22 cellular contexts compared by ENCODE assay signal in the genomic region with DNA sequence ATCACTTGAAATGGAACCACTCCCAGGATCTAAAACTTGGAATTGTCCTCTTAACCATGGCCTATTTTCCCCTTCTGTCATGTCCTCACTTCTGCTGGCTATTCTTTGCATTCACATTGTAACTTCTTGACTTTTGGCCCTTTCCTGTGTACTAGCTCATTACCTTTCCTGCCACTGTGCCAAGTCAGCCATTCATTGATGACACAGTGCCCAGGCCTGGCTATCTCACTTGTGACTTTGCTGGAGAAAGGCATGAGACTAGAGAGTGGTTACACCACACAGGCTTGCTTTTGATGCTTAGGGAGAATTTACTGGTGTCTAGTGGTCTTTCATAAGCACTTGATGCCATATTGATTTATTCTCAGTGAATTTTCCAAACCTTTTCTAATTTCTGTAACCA.
"Had no signal": no experiment of that assay in that cellular context is flagged by ENCODE, and none has a peak within 500 bp of the region (broad histone marks: within the 10 kb centered on the region; RNA-seq: fewer than 3 reads in every experiment).

No MANE protein-coding gene starts in this region.

- H3K27me3 ChIP-seq: pancreas, right atrium auricular region, sigmoid colon, spleen, transverse colon had no signal

- FAIRE-seq: endometrium, frontal cortex, pancreas had no signal

- H3K9me3 ChIP-seq: lower lobe of right lung, pancreas, right atrium auricular region, sigmoid colon, spleen, thoracic aorta, transverse colon had no signal

- H3K4me1 Mint-ChIP-seq: immature natural killer cell; natural killer cell; stimulated activated memory B cell treated with anti-CD40 and anti-IgM and Interleukin-4, amounts not matched to agents 10 μg/mL and 1 μg/mL and 100 μg/mL, for 72 hours had no signal

- H3K4me1 ChIP-seq: pancreas, spleen had no signal

- ATAC-seq: effector memory CD8-positive, alpha-beta T cell; left ventricle myocardium superior; lower lobe of right lung; natural killer cell; pancreas; stimulated activated memory B cell treated with anti-CD40 and anti-IgM and Interleukin-4, amounts not matched to agents 10 μg/mL and 1 μg/mL and 100 μg/mL, for 72 hours; stimulated activated naive CD8-positive, alpha-beta T cell treated with anti-CD3 and anti-CD28 coated beads, Interleukin-15, Interleukin-2, amounts not matched to agents 100 U/mL and 50 U/mL, for 24 hours had no signal

- H3K36me3 Mint-ChIP-seq: immature natural killer cell; natural killer cell; stimulated activated memory B cell treated with anti-CD40 and anti-IgM and Interleukin-4, amounts not matched to agents 10 μg/mL and 1 μg/mL and 100 μg/mL, for 72 hours had no signal

- H3K4me3 Mint-ChIP-seq: effector memory CD8-positive, alpha-beta T cell; immature natural killer cell; natural killer cell; stimulated activated memory B cell treated with anti-CD40 and anti-IgM and Interleukin-4, amounts not matched to agents 10 μg/mL and 1 μg/mL and 100 μg/mL, for 72 hours had no signal

- DNase-seq: cerebellar nuclear complex; cortex of kidney; effector memory CD8-positive, alpha-beta T cell; hypothalamus; immature natural killer cell; islet precursor cell; kidney glomerular epithelial cell; left ventricle myocardium superior; lower lobe of right lung; natural killer cell; occipital lobe; pancreas; sigmoid colon; spleen; stimulated activated CD4-positive, alpha-beta T cell treated with anti-CD3 and anti-CD28 coated beads, Interleukin-4, amount 100 ng/mL, for 4 hours; stimulated activated naive CD8-positive, alpha-beta T cell treated with anti-CD3 and anti-CD28 coated beads, Interleukin-15, Interleukin-2, amounts not matched to agents 100 U/mL and 50 U/mL, for 24 hours; transverse colon had no signal

- H3K27ac ChIP-seq: lower lobe of right lung, pancreas, right atrium auricular region, spleen, transverse colon had no signal

- H3K27me3 Mint-ChIP-seq: effector memory CD8-positive, alpha-beta T cell; stimulated activated memory B cell treated with anti-CD40 and anti-IgM and Interleukin-4, amounts not matched to agents 10 μg/mL and 1 μg/mL and 100 μg/mL, for 72 hours had no signal

- H3K4me3 ChIP-seq: lower lobe of right lung, pancreas, right atrium auricular region, sigmoid colon, spleen, thoracic aorta, transverse colon had no signal

- H3K36me3 ChIP-seq: lower lobe of right lung, pancreas, right atrium auricular region, sigmoid colon, spleen, thoracic aorta, transverse colon had no signal

- H3K9me3 Mint-ChIP-seq: immature natural killer cell; stimulated activated memory B cell treated with anti-CD40 and anti-IgM and Interleukin-4, amounts not matched to agents 10 μg/mL and 1 μg/mL and 100 μg/mL, for 72 hours had no signal

- H3K27ac Mint-ChIP-seq: effector memory CD8-positive, alpha-beta T cell; immature natural killer cell; natural killer cell; stimulated activated memory B cell treated with anti-CD40 and anti-IgM and Interleukin-4, amounts not matched to agents 10 μg/mL and 1 μg/mL and 100 μg/mL, for 72 hours had no signal
